7 cellular contexts compared by ENCODE assay signal in the genomic region with DNA sequence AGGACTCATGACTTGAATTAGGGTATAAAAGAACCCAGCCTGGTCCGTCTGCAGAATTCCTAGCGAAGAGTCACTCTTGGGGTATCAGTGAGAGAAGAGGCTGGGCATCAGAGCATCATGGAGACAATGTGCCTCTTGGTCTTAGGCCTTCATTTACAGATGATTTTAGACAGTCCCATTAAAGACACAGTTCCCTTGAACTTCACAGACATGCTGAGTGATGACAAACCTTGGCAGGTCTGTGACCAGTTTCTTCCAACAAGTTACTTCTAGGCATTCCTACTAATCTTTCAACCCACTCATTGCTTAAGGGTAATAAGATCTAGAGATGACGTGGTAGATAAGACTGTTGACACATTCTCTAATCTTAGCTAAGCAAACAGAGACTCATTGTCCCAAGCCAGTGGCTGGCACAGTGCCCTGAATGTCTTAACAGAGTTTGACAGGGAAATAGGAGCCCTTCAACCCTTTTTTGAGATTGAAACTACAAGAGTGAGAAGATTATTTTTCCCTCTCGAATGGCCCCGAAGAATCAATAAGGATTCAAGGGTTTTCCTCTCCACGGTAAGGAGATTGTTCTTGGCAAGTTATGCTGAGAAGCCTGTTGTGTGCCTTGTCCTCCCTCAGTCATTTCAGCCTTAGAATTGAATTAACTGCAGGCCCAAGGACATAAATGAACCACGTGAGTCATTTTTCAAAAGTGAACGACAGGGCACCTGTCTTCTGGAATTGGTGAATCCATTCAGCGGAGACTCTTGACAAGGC.
DNase-seq lines count a peak whose midpoint lies in the region; ATAC-seq and TF ChIP-seq lines count a peak whose summit lies in the region.

No MANE protein-coding gene starts in this region.

- no peaks in the 10 kb centered on the region for H3K9me3 ChIP-seq in upper lobe of right lung

- H3K23ac ChIP-seq in mesendoderm (ENCODE audit: low read length) = no peak overlapping the region

- no peak for TF ChIP-seq CTCF in upper lobe of right lung (IDR thresholded peaks at IDR 0.05)

- intact Hi-C loops in upper lobe of right lung (cut with DNase I) = no loop called here

- no peak overlapping the region for H2BK15ac ChIP-seq in mesendoderm (replicated peaks; ENCODE audit: low read depth)

- H3K27ac ChIP-seq in mesendoderm (ENCODE audit: low read depth, low read length) (no peak overlapping the region), upper lobe of right lung (peak overlapping the region; percentile 27)

- H3K27me3 ChIP-seq in mesendoderm (ENCODE audit: insufficient read depth, low read length, poor library complexity) (no peaks in the 10 kb centered on the region), upper lobe of right lung (no peaks in the 10 kb centered on the region)

- H2AK5ac ChIP-seq in mesendoderm (ENCODE audit: low read length) = no peak overlapping the region

- H2BK120ac ChIP-seq in mesendoderm (ENCODE audit: low read depth, low read length) = no peak overlapping the region

- H3K9ac ChIP-seq in mesendoderm (ENCODE audit: low read length) = no peak overlapping the region

- H3K4me1 ChIP-seq in mesendoderm (ENCODE audit: control insufficient read depth, low read depth, low read length) (peaks cover 3% of the 10 kb centered on the region), upper lobe of right lung (peaks cover 17% of the 10 kb centered on the region)

- no peak overlapping the region for H2BK5ac ChIP-seq in mesendoderm (ENCODE audit: low read length)

- H3K56ac ChIP-seq in mesendoderm (ENCODE audit: low read length) = no peak overlapping the region

- no peak overlapping the region for H3K18ac ChIP-seq in mesendoderm (ENCODE audit: low read length)

- H3K79me1 ChIP-seq in mesendoderm (ENCODE audit: low read length) = no peaks in the 10 kb centered on the region

- no peak overlapping the region for H3K4me2 ChIP-seq in mesendoderm (ENCODE audit: low read length)

- CTCF ChIA-PET in HEK293T (lab: Yijun Ruan, JAX) = interaction anchor here (0.6 to 1.9 kb wide), 3 partner anchors 10 to 379 kb away, joined by 3 to 11 read pairs (median 3); no protein-coding TSS in a partner anchor

- peak; percentile 90 for ATAC-seq in upper lobe of right lung
- ATAC-seq in GM18861 (IDR thresholded peaks at IDR 0.05; ENCODE audit: unreplicated experiment) = no peak

- H3K36me3 ChIP-seq in mesendoderm (ENCODE audit: control insufficient read depth, insufficient read depth, low read length) (no peaks in the 10 kb centered on the region), upper lobe of right lung (no peaks in the 10 kb centered on the region)

- H4K5ac ChIP-seq in mesendoderm (ENCODE audit: low read length) = no peak overlapping the region

- H4K8ac ChIP-seq in mesendoderm (ENCODE audit: low read depth, low read length) = no peak overlapping the region

- peak; percentile 34 for DNase-seq in HEK293T (ENCODE audit: extremely low spot score)
- DNase-seq in NCI-H510A (lab: John Stamatoyannopoulos, UW) = peak; percentile 30
- DNase-seq in dedifferentiated amniotic fluid mesenchymal stem cell (ENCODE audit: extremely low spot score) = peak; percentile 86
- DNase-seq in mesendoderm = peak; percentile 85
- peak; percentile 91 for DNase-seq in upper lobe of right lung
- DNase-seq in activated effector memory CD4-positive, alpha-beta T cell treated with Interleukin-2 at 50 U/mL for 16 hours = no peak

- no CpG with 5 or more reads among the region's 9 CpGs for WGBS in mesendoderm (ENCODE audit: extremely low coverage, insufficient coverage, low lambda C conversion rate)

- no peak overlapping the region for H3K4ac ChIP-seq in mesendoderm (ENCODE audit: low read depth, low read length)

- H3K79me2 ChIP-seq in mesendoderm (ENCODE audit: control insufficient read depth, insufficient read depth, low read length) = no peaks in the 10 kb centered on the region

- H3K4me3 ChIP-seq in mesendoderm (ENCODE audit: low read length) (no peak overlapping the region), upper lobe of right lung (no peak overlapping the region)

- POLR2A ChIA-PET in HEK293T (lab: Yijun Ruan, JAX) = no interaction called here

TF ChIP-seq in HEK293T, 16 proteins besides CTCF, POLR2A, EP300 and RAD21:
- TF ChIP-seq NFRKB (IDR thresholded peaks at IDR 0.05) = no peak
- TF ChIP-seq, protein P1, sequence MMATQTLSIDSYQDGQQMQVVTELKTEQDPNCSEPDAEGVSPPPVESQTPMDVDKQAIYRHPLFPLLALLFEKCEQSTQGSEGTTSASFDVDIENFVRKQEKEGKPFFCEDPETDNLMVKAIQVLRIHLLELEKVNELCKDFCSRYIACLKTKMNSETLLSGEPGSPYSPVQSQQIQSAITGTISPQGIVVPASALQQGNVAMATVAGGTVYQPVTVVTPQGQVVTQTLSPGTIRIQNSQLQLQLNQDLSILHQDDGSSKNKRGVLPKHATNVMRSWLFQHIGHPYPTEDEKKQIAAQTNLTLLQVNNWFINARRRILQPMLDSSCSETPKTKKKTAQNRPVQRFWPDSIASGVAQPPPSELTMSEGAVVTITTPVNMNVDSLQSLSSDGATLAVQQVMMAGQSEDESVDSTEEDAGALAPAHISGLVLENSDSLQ (IDR thresholded peaks at IDR 0.05) = peak; percentile 86
- TF ChIP-seq CTBP1 (IDR thresholded peaks at IDR 0.05; ENCODE audit: borderline replicate concordance) = peak; percentile 50; the same call in 1 of the 2 replicates
- 0 out of 2 replicates have a peak, but pooled peaks have one; percentile 22 for TF ChIP-seq L3MBTL2 (conservative IDR thresholded peaks at IDR 0.05)
- 0 out of 2 replicates have a peak, but pooled peaks have one; percentile 44 for TF ChIP-seq ARNT (IDR thresholded peaks at IDR 0.05)
- TF ChIP-seq TARDBP (IDR thresholded peaks at IDR 0.05) = no peak
- TF ChIP-seq FOXK2 (IDR thresholded peaks at IDR 0.05) = no peak
- no peak for TF ChIP-seq SUZ12 (IDR thresholded peaks at IDR 0.05)
- TF ChIP-seq FOXA1 (IDR thresholded peaks at IDR 0.05) = peak; percentile 94
